1 cellular context compared by ENCODE assay signal in the genomic region with DNA sequence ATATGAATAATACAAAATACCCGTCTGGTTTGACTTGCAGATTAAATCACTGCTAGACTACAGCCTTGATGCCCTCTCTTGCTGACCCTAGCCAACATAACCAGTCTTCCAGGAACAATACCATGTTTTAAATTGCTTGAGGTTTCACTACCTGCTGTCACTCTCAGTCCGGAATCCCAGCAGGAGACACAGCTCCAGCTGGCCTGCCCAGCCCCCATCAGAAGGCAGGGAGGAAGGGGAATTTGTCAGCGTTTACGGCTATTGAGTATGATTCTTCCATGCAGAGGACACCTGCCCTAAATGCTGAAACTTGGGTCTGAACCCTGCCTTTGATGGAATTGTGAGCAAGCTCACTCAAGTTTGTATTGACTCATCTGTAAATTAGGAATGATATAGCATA.
TF ChIP-seq lines count a peak whose summit lies in the region.

No MANE protein-coding gene starts in this region.

TF ChIP-seq in GM12878, 131 proteins besides CTCF, POLR2A, EP300 and RAD21:
- TF ChIP-seq, protein P1, sequence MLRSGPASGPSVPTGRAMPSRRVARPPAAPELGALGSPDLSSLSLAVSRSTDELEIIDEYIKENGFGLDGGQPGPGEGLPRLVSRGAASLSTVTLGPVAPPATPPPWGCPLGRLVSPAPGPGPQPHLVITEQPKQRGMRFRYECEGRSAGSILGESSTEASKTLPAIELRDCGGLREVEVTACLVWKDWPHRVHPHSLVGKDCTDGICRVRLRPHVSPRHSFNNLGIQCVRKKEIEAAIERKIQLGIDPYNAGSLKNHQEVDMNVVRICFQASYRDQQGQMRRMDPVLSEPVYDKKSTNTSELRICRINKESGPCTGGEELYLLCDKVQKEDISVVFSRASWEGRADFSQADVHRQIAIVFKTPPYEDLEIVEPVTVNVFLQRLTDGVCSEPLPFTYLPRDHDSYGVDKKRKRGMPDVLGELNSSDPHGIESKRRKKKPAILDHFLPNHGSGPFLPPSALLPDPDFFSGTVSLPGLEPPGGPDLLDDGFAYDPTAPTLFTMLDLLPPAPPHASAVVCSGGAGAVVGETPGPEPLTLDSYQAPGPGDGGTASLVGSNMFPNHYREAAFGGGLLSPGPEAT (IDR thresholded peaks at IDR 0.05; ENCODE audit: low read depth): no peak
- TF ChIP-seq, protein P2, sequence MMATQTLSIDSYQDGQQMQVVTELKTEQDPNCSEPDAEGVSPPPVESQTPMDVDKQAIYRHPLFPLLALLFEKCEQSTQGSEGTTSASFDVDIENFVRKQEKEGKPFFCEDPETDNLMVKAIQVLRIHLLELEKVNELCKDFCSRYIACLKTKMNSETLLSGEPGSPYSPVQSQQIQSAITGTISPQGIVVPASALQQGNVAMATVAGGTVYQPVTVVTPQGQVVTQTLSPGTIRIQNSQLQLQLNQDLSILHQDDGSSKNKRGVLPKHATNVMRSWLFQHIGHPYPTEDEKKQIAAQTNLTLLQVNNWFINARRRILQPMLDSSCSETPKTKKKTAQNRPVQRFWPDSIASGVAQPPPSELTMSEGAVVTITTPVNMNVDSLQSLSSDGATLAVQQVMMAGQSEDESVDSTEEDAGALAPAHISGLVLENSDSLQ (IDR thresholded peaks at IDR 0.05): no peak
- TF ChIP-seq NFIC (IDR thresholded peaks at IDR 0.05; ENCODE audit: low read depth, low read length) (no peak), POLR2AphosphoS5 (IDR thresholded peaks at IDR 0.05; ENCODE audit: low read length) (no peak), RCOR1 (conservative IDR thresholded peaks at IDR 0.05; ENCODE audit: low read depth, low read length) (no peak), CBX5 (IDR thresholded peaks at IDR 0.05; ENCODE audit: low read depth) (no peak), CREM (IDR thresholded peaks at IDR 0.05; ENCODE audit: low read depth) (no peak), JUND (IDR thresholded peaks at IDR 0.05; ENCODE audit: low read depth, low read length) (no peak), NRF1 (conservative IDR thresholded peaks at IDR 0.05; ENCODE audit: low read depth, low read length) (no peak)
- TF ChIP-seq, protein P3, sequence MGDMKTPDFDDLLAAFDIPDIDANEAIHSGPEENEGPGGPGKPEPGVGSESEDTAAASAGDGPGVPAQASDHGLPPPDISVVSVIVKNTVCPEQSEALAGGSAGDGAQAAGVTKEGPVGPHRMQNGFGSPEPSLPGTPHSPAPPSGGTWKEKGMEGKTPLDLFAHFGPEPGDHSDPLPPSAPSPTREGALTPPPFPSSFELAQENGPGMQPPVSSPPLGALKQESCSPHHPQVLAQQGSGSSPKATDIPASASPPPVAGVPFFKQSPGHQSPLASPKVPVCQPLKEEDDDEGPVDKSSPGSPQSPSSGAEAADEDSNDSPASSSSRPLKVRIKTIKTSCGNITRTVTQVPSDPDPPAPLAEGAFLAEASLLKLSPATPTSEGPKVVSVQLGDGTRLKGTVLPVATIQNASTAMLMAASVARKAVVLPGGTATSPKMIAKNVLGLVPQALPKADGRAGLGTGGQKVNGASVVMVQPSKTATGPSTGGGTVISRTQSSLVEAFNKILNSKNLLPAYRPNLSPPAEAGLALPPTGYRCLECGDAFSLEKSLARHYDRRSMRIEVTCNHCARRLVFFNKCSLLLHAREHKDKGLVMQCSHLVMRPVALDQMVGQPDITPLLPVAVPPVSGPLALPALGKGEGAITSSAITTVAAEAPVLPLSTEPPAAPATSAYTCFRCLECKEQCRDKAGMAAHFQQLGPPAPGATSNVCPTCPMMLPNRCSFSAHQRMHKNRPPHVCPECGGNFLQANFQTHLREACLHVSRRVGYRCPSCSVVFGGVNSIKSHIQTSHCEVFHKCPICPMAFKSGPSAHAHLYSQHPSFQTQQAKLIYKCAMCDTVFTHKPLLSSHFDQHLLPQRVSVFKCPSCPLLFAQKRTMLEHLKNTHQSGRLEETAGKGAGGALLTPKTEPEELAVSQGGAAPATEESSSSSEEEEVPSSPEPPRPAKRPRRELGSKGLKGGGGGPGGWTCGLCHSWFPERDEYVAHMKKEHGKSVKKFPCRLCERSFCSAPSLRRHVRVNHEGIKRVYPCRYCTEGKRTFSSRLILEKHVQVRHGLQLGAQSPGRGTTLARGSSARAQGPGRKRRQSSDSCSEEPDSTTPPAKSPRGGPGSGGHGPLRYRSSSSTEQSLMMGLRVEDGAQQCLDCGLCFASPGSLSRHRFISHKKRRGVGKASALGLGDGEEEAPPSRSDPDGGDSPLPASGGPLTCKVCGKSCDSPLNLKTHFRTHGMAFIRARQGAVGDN (IDR thresholded peaks at IDR 0.05): no peak
- TF ChIP-seq, protein P4, sequence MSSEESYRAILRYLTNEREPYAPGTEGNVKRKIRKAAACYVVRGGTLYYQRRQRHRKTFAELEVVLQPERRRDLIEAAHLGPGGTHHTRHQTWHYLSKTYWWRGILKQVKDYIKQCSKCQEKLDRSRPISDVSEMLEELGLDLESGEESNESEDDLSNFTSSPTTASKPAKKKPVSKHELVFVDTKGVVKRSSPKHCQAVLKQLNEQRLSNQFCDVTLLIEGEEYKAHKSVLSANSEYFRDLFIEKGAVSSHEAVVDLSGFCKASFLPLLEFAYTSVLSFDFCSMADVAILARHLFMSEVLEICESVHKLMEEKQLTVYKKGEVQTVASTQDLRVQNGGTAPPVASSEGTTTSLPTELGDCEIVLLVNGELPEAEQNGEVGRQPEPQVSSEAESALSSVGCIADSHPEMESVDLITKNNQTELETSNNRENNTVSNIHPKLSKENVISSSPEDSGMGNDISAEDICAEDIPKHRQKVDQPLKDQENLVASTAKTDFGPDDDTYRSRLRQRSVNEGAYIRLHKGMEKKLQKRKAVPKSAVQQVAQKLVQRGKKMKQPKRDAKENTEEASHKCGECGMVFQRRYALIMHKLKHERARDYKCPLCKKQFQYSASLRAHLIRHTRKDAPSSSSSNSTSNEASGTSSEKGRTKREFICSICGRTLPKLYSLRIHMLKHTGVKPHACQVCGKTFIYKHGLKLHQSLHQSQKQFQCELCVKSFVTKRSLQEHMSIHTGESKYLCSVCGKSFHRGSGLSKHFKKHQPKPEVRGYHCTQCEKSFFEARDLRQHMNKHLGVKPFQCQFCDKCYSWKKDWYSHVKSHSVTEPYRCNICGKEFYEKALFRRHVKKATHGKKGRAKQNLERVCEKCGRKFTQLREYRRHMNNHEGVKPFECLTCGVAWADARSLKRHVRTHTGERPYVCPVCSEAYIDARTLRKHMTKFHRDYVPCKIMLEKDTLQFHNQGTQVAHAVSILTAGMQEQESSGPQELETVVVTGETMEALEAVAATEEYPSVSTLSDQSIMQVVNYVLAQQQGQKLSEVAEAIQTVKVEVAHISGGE (CRISPR knock-in tag; IDR thresholded peaks at IDR 0.05): no peak
- TF ChIP-seq, protein P5, sequence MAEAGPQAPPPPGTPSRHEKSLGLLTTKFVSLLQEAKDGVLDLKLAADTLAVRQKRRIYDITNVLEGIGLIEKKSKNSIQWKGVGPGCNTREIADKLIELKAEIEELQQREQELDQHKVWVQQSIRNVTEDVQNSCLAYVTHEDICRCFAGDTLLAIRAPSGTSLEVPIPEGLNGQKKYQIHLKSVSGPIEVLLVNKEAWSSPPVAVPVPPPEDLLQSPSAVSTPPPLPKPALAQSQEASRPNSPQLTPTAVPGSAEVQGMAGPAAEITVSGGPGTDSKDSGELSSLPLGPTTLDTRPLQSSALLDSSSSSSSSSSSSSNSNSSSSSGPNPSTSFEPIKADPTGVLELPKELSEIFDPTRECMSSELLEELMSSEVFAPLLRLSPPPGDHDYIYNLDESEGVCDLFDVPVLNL (IDR thresholded peaks at IDR 0.05; ENCODE audit: low read depth, low read length): no peak
- TF ChIP-seq, protein P6, sequence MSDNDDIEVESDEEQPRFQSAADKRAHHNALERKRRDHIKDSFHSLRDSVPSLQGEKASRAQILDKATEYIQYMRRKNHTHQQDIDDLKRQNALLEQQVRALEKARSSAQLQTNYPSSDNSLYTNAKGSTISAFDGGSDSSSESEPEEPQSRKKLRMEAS (IDR thresholded peaks at IDR 0.05; ENCODE audit: low read depth, low read length): no peak
